16 cellular contexts compared by ENCODE assay signal in the genomic region with DNA sequence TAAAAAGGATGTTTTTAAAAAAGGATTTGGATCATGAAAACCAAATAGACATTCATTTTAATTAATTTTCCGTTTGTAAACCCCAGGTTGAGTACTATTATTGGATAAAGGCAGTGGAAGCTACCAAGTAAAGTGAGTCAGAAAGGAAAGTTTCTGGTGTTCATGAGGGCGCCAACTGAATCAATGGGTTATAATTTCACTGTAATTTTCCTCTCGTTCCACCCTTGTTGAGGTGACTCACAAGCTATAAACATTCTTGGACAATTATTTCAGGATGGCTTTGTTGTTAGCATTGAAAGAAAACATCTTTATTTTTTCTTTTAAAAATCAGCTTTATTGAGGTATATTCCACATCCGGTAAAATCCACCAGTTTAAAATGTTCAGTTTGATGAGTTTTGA. TPM values are rescaled to one million over a fixed set of nuclear protein-coding genes. Genes with fewer than 3 reads are reported as not detected.
DNase-seq lines count a peak whose midpoint lies in the region; ATAC-seq and TF ChIP-seq lines count a peak whose summit lies in the region.
"Had no signal": no experiment of that assay in that cellular context is flagged by ENCODE, and none has a peak within 500 bp of the region (broad histone marks: within the 10 kb centered on the region; RNA-seq: fewer than 3 reads in every experiment).

No MANE protein-coding gene starts in this region.

- no peaks in the 10 kb centered on the region for H3K9me3 ChIP-seq in SK-N-SH
- H3K9me3 ChIP-seq: BE2C had no signal

- H3K4me2 ChIP-seq in SK-N-SH, result 0 out of 2 replicates have a peak overlapping the region, but pooled peaks have one; percentile 22
- H3K4me2 ChIP-seq: smooth muscle cell had no signal

- POLR2A ChIA-PET in SK-N-SH (lab: Yijun Ruan, JAX), result no interaction called here

- no peaks in the 10 kb centered on the region for H3K9me2 ChIP-seq in SK-N-SH

- no peak overlapping the region for H3K9ac ChIP-seq in SK-N-SH

- TF ChIP-seq CTCF in AG09309 (IDR thresholded peaks at IDR 0.05; ENCODE audit: control insufficient read depth, insufficient read depth, low read depth, low read length, missing control alignments) (no peak), SK-N-SH (IDR thresholded peaks at IDR 0.05) (no peak), fibroblast of mammary gland (conservative IDR thresholded peaks at IDR 0.05; ENCODE audit: control insufficient read depth, insufficient read depth, low read depth, low read length) (no peak), dorsolateral prefrontal cortex (IDR thresholded peaks at IDR 0.05 in 54 of 56, conservative IDR thresholded peaks at IDR 0.05 in 2 of 56; ENCODE audit: low read depth in 1 of 56, partially characterized antibody in 56 of 56) (no peak)

- H3K79me2 ChIP-seq in SK-N-SH (ENCODE audit: insufficient read depth), result no peaks in the 10 kb centered on the region

- H4K20me1 ChIP-seq in SK-N-SH (ENCODE audit: insufficient read depth), result no peaks in the 10 kb centered on the region

- H3K4me3 ChIP-seq in AG09309 (ENCODE audit: control insufficient read depth, low read depth, low read length) (no peak overlapping the region), SK-N-SH (ENCODE audit: low read depth in 2 of 2, low read length in 1 of 2) (no peak overlapping the region), fibroblast of mammary gland (ENCODE audit: control insufficient read depth, low read depth, low read length) (no peak overlapping the region), dorsolateral prefrontal cortex (no peak overlapping the region)
- H3K4me3 ChIP-seq: smooth muscle cell had no signal

- H3K27me3 ChIP-seq in SK-N-SH (ENCODE audit: insufficient read depth) (no peaks in the 10 kb centered on the region), dorsolateral prefrontal cortex (no peaks in the 10 kb centered on the region)

- intact Hi-C loops in dorsolateral prefrontal cortex (cut with DNase I), result no loop called here

- no peaks in the 10 kb centered on the region for H3K36me3 ChIP-seq in SK-N-SH (replicated peaks in 1 of 2; ENCODE audit: control insufficient read depth in 1 of 2, insufficient read depth in 2 of 2, low read length in 1 of 2)
- H3K36me3 ChIP-seq: BE2C had no signal

- no peak for TF ChIP-seq EP300 in SK-N-SH (IDR thresholded peaks at IDR 0.05; ENCODE audit: borderline replicate concordance in 1 of 2, low read depth in 1 of 2, low read length in 1 of 2)

- DNase-seq in AG09309 (ENCODE audit: low read depth) (peak; percentile 69), HCEC 1CT (peak; percentile 70), SK-N-SH (no peak), fibroblast of mammary gland (ENCODE audit: low read depth) (peak; percentile 80), dorsolateral prefrontal cortex (no peak)
- DNase-seq: activated CD8-positive, alpha-beta T cell treated with anti-CD3 and anti-CD28 coated beads, Interleukin-2, amount 10 ng/mL, durations not matched to agents 7 days and 5 days; BE2C; effector memory CD4-positive, alpha-beta T cell; glutamatergic neuron; midbrain; MM.1S; nucleus accumbens had no signal

- no peak for TF ChIP-seq RAD21 in SK-N-SH (IDR thresholded peaks at IDR 0.05; ENCODE audit: low read length)

- peaks cover 4% of the 10 kb centered on the region for H3F3A ChIP-seq in SK-N-SH (replicated peaks; ENCODE audit: insufficient read depth)

- 33% methylated on average over 4 of the region's 4 CpGs for WGBS in SK-N-SH (ENCODE audit: low lambda C conversion rate)

- H3K27ac ChIP-seq in SK-N-SH (ENCODE audit: low read depth in 2 of 2, low read length in 1 of 2), result peak overlapping the region in 1 of 2 experiments; percentile 66; a peak in 2 of 4 replicates
- no peak overlapping the region for H3K27ac ChIP-seq in dorsolateral prefrontal cortex

- peak overlapping the region; percentile 68 for H2AFZ ChIP-seq in SK-N-SH (ENCODE audit: low read depth)

- peaks cover 3 to 8% of the 10 kb centered on the region in 2 experiments; a peak in 2 of 4 replicates for H3K4me1 ChIP-seq in SK-N-SH (ENCODE audit: control insufficient read depth in 1 of 2, insufficient read depth in 2 of 2, low read depth in 1 of 2, low read length in 1 of 2)
- H3K4me1 ChIP-seq: BE2C had no signal

- CTCF ChIA-PET in SK-N-SH (lab: Yijun Ruan, JAX), result interaction anchor here (0.6 to 10.5 kb wide), 4 partner anchors 17 to 524 kb away, joined by 3 to 126 read pairs (median 6); a partner anchor contains a TSS

- ATAC-seq in GM18498 (IDR thresholded peaks at IDR 0.05; ENCODE audit: unreplicated experiment) (no peak), HG03432 (IDR thresholded peaks at IDR 0.05; ENCODE audit: unreplicated experiment) (no peak), HG02623 (IDR thresholded peaks at IDR 0.05; ENCODE audit: unreplicated experiment) (no peak)
- ATAC-seq: activated CD8-positive, alpha-beta T cell treated with anti-CD3 and anti-CD28 coated beads, Interleukin-2, amount 10 ng/mL, durations not matched to agents 7 days and 5 days had no signal

TF ChIP-seq in SK-N-SH, 30 proteins besides CTCF, POLR2A, EP300 and RAD21:
- no peak for TF ChIP-seq FOXJ3 (CRISPR knock-in tag; IDR thresholded peaks at IDR 0.05)
- peak; percentile 62; the same call in 1 of the 2 replicates for TF ChIP-seq FOSL2 (IDR thresholded peaks at IDR 0.05; ENCODE audit: borderline replicate concordance, low read depth)
- peak; percentile 40; the same call in 1 of the 2 replicates for TF ChIP-seq JUND (IDR thresholded peaks at IDR 0.05)
- TF ChIP-seq, protein P1, sequence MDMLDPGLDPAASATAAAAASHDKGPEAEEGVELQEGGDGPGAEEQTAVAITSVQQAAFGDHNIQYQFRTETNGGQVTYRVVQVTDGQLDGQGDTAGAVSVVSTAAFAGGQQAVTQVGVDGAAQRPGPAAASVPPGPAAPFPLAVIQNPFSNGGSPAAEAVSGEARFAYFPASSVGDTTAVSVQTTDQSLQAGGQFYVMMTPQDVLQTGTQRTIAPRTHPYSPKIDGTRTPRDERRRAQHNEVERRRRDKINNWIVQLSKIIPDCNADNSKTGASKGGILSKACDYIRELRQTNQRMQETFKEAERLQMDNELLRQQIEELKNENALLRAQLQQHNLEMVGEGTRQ (IDR thresholded peaks at IDR 0.05; ENCODE audit: borderline replicate concordance, low read depth, low read length), result no peak
- no peak for TF ChIP-seq MXI1 (IDR thresholded peaks at IDR 0.05; ENCODE audit: low read depth, low read length)

RNA-seq across cellular contexts. Expression of a gene that starts 5.1 kb away (rescaled TPM):
- polyA plus RNA-seq in SK-N-SH (2012; rRNA removed), result 13.8 and 16.3 TPM in 2 replicates
- polyA plus RNA-seq in SK-N-SH (2012; cell fraction: cytosol; rRNA removed), result 14.7 and 21.1 TPM in 2 replicates
- 13.0 and 33.6 TPM in 2 replicates for polyA plus RNA-seq in SK-N-SH (2012; cell fraction: nucleus; rRNA removed)
- total RNA-seq in dorsolateral prefrontal cortex, result 10 to 100 TPM; 23.1 to 48.5 (median 32.7) TPM

Comparison
In these comparisons a context has a peak if more than half of its experiments do, and no peak if none do; other contexts are left out.
1. DNase-seq: peak in AG09309 (single experiment), HCEC 1CT (single experiment) and fibroblast of mammary gland (single experiment); none in SK-N-SH (single experiment) and dorsolateral prefrontal cortex (0 of 10).